In the genomic region with DNA sequence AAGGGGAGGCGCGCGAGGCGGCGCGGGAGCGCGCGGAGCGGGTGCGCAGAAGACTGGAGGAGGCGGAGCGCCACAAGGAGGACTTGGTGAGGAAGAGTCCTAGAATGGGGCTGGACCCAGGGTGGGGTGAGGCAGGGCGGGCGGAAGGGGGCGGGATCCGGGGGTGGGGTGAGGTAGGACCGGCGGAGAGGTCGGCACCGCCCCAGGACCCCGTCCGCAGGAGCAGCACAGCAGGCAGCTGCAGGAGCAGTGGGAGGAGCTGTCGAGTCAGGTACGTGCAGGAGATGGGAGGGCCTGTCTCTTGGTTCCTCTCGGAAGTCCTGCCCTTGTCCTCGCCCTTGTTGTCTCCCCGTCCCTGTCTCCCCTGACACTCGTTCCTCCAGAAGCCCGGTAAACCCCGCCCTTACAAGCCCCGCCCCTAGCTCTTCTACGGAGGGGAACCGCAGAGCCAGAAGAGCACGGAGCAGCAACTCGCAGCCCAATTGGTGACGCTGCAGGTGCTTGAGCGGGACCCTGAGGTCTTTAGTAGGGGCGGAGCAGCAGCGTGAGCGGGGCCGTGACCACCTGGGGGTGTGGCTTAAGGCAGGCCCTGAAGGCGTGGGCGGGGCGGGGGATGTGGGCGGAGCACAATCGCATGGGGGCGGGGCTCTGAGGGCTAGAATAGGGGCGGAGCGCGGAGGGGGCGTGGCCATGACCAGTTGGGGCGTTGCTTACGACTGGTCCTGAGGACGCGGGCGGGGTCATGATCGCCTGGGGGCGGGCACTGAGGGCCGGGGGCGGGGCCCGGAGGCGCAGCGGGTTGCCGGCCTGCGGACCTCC, we compare ENCODE assay signal across 1 cellular context.
TF ChIP-seq lines count a peak whose summit lies in the region.
"Not testable (repeated sequence)": the region's sequence is repeated elsewhere in the genome, so short reads cannot be mapped to it uniquely, and the experiment has no call there.

No MANE protein-coding gene starts in this region.

TF ChIP-seq in HepG2, 621 proteins besides CTCF, POLR2A, EP300 and RAD21 (continued from another document):
- not testable (repeated sequence) for TF ChIP-seq GABPA (IDR thresholded peaks at IDR 0.05; ENCODE audit: low read depth, low read length); CREB1 (CRISPR knock-in tag; IDR thresholded peaks at IDR 0.05)
- TF ChIP-seq GABPA (CRISPR knock-in tag; IDR thresholded peaks at IDR 0.05; ENCODE audit: low read depth) (peak; percentile 31; the same call in 1 of the 2 replicates), CREB1 (IDR thresholded peaks at IDR 0.05) (0 out of 2 replicates have a peak, but pooled peaks have one; percentile 35)
- TF ChIP-seq, protein P1, sequence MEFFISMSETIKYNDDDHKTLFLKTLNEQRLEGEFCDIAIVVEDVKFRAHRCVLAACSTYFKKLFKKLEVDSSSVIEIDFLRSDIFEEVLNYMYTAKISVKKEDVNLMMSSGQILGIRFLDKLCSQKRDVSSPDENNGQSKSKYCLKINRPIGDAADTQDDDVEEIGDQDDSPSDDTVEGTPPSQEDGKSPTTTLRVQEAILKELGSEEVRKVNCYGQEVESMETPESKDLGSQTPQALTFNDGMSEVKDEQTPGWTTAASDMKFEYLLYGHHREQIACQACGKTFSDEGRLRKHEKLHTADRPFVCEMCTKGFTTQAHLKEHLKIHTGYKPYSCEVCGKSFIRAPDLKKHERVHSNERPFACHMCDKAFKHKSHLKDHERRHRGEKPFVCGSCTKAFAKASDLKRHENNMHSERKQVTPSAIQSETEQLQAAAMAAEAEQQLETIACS (CRISPR knock-in tag; IDR thresholded peaks at IDR 0.05), result peak; percentile 84
- TF ChIP-seq, protein P2, sequence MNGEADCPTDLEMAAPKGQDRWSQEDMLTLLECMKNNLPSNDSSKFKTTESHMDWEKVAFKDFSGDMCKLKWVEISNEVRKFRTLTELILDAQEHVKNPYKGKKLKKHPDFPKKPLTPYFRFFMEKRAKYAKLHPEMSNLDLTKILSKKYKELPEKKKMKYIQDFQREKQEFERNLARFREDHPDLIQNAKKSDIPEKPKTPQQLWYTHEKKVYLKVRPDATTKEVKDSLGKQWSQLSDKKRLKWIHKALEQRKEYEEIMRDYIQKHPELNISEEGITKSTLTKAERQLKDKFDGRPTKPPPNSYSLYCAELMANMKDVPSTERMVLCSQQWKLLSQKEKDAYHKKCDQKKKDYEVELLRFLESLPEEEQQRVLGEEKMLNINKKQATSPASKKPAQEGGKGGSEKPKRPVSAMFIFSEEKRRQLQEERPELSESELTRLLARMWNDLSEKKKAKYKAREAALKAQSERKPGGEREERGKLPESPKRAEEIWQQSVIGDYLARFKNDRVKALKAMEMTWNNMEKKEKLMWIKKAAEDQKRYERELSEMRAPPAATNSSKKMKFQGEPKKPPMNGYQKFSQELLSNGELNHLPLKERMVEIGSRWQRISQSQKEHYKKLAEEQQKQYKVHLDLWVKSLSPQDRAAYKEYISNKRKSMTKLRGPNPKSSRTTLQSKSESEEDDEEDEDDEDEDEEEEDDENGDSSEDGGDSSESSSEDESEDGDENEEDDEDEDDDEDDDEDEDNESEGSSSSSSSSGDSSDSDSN (CRISPR knock-in tag; IDR thresholded peaks at IDR 0.05), result peak; percentile 10; the same call in 1 of the 2 replicates
- TF ChIP-seq, protein P3, sequence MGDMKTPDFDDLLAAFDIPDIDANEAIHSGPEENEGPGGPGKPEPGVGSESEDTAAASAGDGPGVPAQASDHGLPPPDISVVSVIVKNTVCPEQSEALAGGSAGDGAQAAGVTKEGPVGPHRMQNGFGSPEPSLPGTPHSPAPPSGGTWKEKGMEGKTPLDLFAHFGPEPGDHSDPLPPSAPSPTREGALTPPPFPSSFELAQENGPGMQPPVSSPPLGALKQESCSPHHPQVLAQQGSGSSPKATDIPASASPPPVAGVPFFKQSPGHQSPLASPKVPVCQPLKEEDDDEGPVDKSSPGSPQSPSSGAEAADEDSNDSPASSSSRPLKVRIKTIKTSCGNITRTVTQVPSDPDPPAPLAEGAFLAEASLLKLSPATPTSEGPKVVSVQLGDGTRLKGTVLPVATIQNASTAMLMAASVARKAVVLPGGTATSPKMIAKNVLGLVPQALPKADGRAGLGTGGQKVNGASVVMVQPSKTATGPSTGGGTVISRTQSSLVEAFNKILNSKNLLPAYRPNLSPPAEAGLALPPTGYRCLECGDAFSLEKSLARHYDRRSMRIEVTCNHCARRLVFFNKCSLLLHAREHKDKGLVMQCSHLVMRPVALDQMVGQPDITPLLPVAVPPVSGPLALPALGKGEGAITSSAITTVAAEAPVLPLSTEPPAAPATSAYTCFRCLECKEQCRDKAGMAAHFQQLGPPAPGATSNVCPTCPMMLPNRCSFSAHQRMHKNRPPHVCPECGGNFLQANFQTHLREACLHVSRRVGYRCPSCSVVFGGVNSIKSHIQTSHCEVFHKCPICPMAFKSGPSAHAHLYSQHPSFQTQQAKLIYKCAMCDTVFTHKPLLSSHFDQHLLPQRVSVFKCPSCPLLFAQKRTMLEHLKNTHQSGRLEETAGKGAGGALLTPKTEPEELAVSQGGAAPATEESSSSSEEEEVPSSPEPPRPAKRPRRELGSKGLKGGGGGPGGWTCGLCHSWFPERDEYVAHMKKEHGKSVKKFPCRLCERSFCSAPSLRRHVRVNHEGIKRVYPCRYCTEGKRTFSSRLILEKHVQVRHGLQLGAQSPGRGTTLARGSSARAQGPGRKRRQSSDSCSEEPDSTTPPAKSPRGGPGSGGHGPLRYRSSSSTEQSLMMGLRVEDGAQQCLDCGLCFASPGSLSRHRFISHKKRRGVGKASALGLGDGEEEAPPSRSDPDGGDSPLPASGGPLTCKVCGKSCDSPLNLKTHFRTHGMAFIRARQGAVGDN (CRISPR knock-in tag; IDR thresholded peaks at IDR 0.05), result peak; percentile 17; the same call in 1 of the 2 replicates
